Comparison of ENCODE assay signal across 10 cellular contexts in the genomic region with DNA sequence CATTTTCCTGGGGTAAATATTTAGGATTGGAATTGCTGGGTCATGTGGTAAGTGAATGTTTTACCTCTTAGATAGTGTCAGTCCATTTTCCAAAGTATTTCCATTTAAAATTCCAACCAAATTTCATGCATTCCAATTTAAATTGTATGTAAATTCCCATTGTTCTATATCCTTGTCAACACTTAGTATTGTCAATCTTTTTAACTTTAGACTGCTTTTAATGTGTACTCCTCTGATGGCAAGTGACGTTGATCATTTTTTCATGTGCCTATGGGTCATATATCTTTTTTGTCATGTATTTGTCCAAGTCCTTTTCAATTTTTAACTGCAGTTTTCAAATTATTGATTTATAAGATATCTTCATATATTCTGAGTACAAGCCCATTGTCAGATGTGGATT.
"Had no signal": no experiment of that assay in that cellular context is flagged by ENCODE, and none has a peak within 500 bp of the region (broad histone marks: within the 10 kb centered on the region; RNA-seq: fewer than 3 reads in every experiment).

No MANE protein-coding gene starts in this region.

- DNase-seq: H9, IMR-90, Karpas-422, KBM-7 had no signal

- H2AFZ ChIP-seq: GM23338 had no signal

- H3K9ac ChIP-seq: KMS-11 had no signal

- H3K4me3 ChIP-seq: GM23338 had no signal

- ATAC-seq: GM23338, HCT116 had no signal

- H3K27ac ChIP-seq: HL-60, KMS-11 had no signal

- H3K4me2 ChIP-seq: GM23338, KMS-11 had no signal

- FAIRE-seq: H1, H54 had no signal
